In the genomic region with DNA sequence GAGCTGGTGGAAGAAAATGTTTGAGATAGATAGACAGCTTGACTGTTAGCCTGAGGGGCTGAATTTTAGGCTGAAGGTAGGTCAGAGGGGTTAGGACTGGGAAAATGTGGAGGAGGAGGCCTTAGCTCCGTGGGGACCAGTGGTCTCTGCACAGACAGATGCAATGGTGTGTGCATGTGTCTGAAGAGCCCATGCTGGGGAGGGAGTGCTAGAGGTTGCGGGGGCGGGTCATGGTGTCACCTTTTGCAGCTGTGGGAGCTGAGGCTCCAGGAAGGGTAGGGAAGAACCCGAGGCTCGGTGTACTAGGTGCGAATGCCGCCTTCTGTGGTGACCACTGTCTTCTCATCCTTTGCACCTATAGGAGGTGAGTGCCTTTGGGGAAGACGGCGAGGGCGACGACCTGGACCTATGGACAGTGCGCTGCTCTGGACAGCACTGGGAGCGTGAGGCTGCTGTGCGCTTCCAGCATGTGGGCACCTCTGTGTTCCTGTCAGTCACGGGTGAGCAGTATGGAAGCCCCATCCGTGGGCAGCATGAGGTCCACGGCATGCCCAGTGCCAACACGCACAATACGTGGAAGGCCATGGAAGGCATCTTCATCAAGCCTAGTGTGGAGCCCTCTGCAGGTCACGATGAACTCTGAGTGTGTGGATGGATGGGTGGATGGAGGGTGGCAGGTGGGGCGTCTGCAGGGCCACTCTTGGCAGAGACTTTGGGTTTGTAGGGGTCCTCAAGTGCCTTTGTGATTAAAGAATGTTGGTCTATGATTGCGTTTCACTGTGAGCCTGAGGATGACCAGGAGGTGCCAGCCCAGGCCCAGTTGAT, we compare ENCODE assay signal across 10 cellular contexts. TPM values are rescaled to one million over a fixed set of nuclear protein-coding genes. Genes with fewer than 3 reads are reported as not detected.
DNase-seq lines count a peak whose midpoint lies in the region; ATAC-seq and TF ChIP-seq lines count a peak whose summit lies in the region.
"Had no signal": no experiment of that assay in that cellular context is flagged by ENCODE, and none has a peak within 500 bp of the region (broad histone marks: within the 10 kb centered on the region; RNA-seq: fewer than 3 reads in every experiment).

No MANE protein-coding gene starts in this region.

- no peaks in the 10 kb centered on the region for H3K27me3 ChIP-seq in HCT116 (ENCODE audit: insufficient read depth, low read length)
- H3K27me3 ChIP-seq: SJSA1 had no signal

- no peaks in the 10 kb centered on the region for H3K9me2 ChIP-seq in HCT116 (ENCODE audit: insufficient read depth)

- DNase-seq in HCT116 (ENCODE audit: low read depth, low spot score) = no peak
- no peak for DNase-seq in SIG-M5 (lab: John Stamatoyannopoulos, UW)
- DNase-seq in NCI-H446 (lab: John Stamatoyannopoulos, UW) = no peak
- DNase-seq in AG20443 (ENCODE audit: low spot score) = no peak

- peaks cover 12 to 31% of the 10 kb centered on the region in 2 experiments for H3K4me1 ChIP-seq in HCT116 (ENCODE audit: control insufficient read depth in 1 of 2, insufficient read depth in 2 of 2, low read length in 2 of 2)
- H3K4me1 ChIP-seq in mesodermal cell (ENCODE audit: control insufficient read depth, insufficient read depth, low read length, poor library complexity, severe bottlenecking) = peaks cover 6% of the 10 kb centered on the region
- H3K4me1 ChIP-seq: parathyroid adenoma had no signal

- peak overlapping the region; percentile 95 for H3K4me3 Mint-ChIP-seq in activated naive CD4-positive, alpha-beta T cell treated with anti-CD3 and anti-CD28 coated beads, Interleukin-2, amount 50 U/mL, for 24 hours

- ATAC-seq in HCT116 = no peak
- ATAC-seq in HG03469 (IDR thresholded peaks at IDR 0.05; ENCODE audit: unreplicated experiment) = no peak

- peaks cover 16% of the 10 kb centered on the region for H3K36me3 Mint-ChIP-seq in activated naive CD4-positive, alpha-beta T cell treated with anti-CD3 and anti-CD28 coated beads, Interleukin-2, amount 50 U/mL, for 24 hours

- peak overlapping the region; percentile 97 for H3K9ac ChIP-seq in HCT116 (ENCODE audit: low read length)
- H3K9ac ChIP-seq: parathyroid adenoma had no signal

- H3K27ac Mint-ChIP-seq in activated naive CD4-positive, alpha-beta T cell treated with anti-CD3 and anti-CD28 coated beads, Interleukin-2, amount 50 U/mL, for 24 hours = peak overlapping the region; percentile 82

- H3K36me3 ChIP-seq in HCT116 (ENCODE audit: control insufficient read depth in 1 of 2, insufficient read depth in 2 of 2, low read length in 2 of 2) (peaks cover 6 to 10% of the 10 kb centered on the region in 2 experiments; a peak in 3 of 4 replicates), mesodermal cell (ENCODE audit: control insufficient read depth, insufficient read depth, low read length) (peaks cover 39% of the 10 kb centered on the region)

- CTCF ChIA-PET in HCT116 (lab: Charles Lee) = interaction anchor here (0.7 to 3.7 kb wide), 11 partner anchors 12 to 661 kb away, joined by 3 to 103 read pairs (median 5); partner anchors contain the start of genes CCDC116, LZTR1 and YDJC

- RAD21 ChIA-PET in HCT116 (lab: Charles Lee; ENCODE audit: low non-redundant PET in 1 of 2, low total read pairs in 2 of 2, uncharacterized antibody in 2 of 2, unreplicated experiment in 2 of 2) = no interaction called here

- TF ChIP-seq CTCF in C4-2B (conservative IDR thresholded peaks at IDR 0.05) = no peak
- TF ChIP-seq CTCF in HCT116 (IDR thresholded peaks at IDR 0.05 in 2 of 3, conservative IDR thresholded peaks at IDR 0.05 in 1 of 3; ENCODE audit: borderline replicate concordance in 1 of 3, insufficient read depth in 1 of 3, low read depth in 2 of 3, low read length in 2 of 3) = peak in 2 of 3 experiments; percentile 24; a peak in 1 of 6 replicates

- TF ChIP-seq POLR2A in HCT116 (IDR thresholded peaks at IDR 0.05; ENCODE audit: borderline replicate concordance, extremely low read depth, insufficient read depth, insufficient read length) = no peak

- BruUV-seq in HCT116 (replicated peaks; lab: Mats Ljungman, UMichigan) = no TSS peak

- H3K27me3 Mint-ChIP-seq in activated naive CD4-positive, alpha-beta T cell treated with anti-CD3 and anti-CD28 coated beads, Interleukin-2, amount 50 U/mL, for 24 hours = no peaks in the 10 kb centered on the region

- H3K4me1 Mint-ChIP-seq in activated naive CD4-positive, alpha-beta T cell treated with anti-CD3 and anti-CD28 coated beads, Interleukin-2, amount 50 U/mL, for 24 hours = peaks cover 37% of the 10 kb centered on the region

- WGBS in mesodermal cell (ENCODE audit: insufficient coverage in 2 of 2), 2 experiments = 95 to 97% methylated on average over 20 to 22 of the region's 22 CpGs

- peak overlapping the region; percentile 87 for H3K27ac ChIP-seq in C4-2B
- peak overlapping the region; percentile 81 for H3K27ac ChIP-seq in HCT116 (ENCODE audit: low read depth, low read length)
- H3K27ac ChIP-seq in mesodermal cell (ENCODE audit: low read depth, low read length, severe bottlenecking) = no peak overlapping the region
- H3K27ac ChIP-seq: parathyroid adenoma had no signal

- intact Hi-C loops in HCT116 (cut with micrococcal nuclease) = no loop called here

- H3K9me3 Mint-ChIP-seq in activated naive CD4-positive, alpha-beta T cell treated with anti-CD3 and anti-CD28 coated beads, Interleukin-2, amount 50 U/mL, for 24 hours = no peaks in the 10 kb centered on the region

- H3K4me2 ChIP-seq in HCT116 (ENCODE audit: low read length) = peak overlapping the region; percentile 94

- H3K4me3 ChIP-seq in HCT116 (replicated peaks in 1 of 2; ENCODE audit: low read depth in 1 of 2, low read length in 2 of 2) (peak overlapping the region; percentile 88 to 93), mesodermal cell (ENCODE audit: extremely low read depth, insufficient read depth, low read length, poor library complexity, severe bottlenecking) (peak overlapping the region; percentile 84)

- H2AFZ ChIP-seq in HCT116 (ENCODE audit: low read depth, low read length, poor library complexity, severe bottlenecking) = no peak overlapping the region

- H3K79me2 ChIP-seq in HCT116 (ENCODE audit: insufficient read depth, low read length) = peaks cover 21% of the 10 kb centered on the region; the same call in 1 of the 2 replicates
- H3K79me2 ChIP-seq: parathyroid adenoma had no signal

- H4K20me1 ChIP-seq in HCT116 (ENCODE audit: insufficient read depth) = peaks cover 5% of the 10 kb centered on the region; the same call in 1 of the 2 replicates

- POLR2A ChIA-PET in HCT116 (lab: Charles Lee) = interaction anchor here (3.0 to 3.3 kb wide), 2 partner anchors 11 to 14 kb away, joined by 17 to 43 read pairs; partner anchors contain the start of genes CCDC116 and YDJC

- H3K9me3 ChIP-seq in HCT116 (ENCODE audit: control insufficient read depth in 1 of 2, insufficient read depth in 1 of 2, low read depth in 1 of 2, low read length in 2 of 2) (no peaks in the 10 kb centered on the region), mesodermal cell (ENCODE audit: control insufficient read depth, low read length) (no peaks in the 10 kb centered on the region)
- H3K9me3 ChIP-seq: SJSA1 had no signal

- TF ChIP-seq RAD21 in HCT116 (IDR thresholded peaks at IDR 0.05; ENCODE audit: low read depth) = no peak

TF ChIP-seq in HCT116, 20 proteins besides CTCF, POLR2A, EP300 and RAD21 (continues in another document):
- TF ChIP-seq SIN3A (IDR thresholded peaks at IDR 0.05; ENCODE audit: low read depth) (no peak), EGR1 (IDR thresholded peaks at IDR 0.05; ENCODE audit: low read depth) (no peak), ZFX (IDR thresholded peaks at IDR 0.05) (no peak), CEBPB (IDR thresholded peaks at IDR 0.05; ENCODE audit: low read depth) (no peak), POLR2AphosphoS5 (IDR thresholded peaks at IDR 0.05; ENCODE audit: low read depth, low read length) (no peak), FOSL1 (IDR thresholded peaks at IDR 0.05; ENCODE audit: low read depth) (no peak), SP1 (IDR thresholded peaks at IDR 0.05; ENCODE audit: low read depth) (no peak), REST (IDR thresholded peaks at IDR 0.05; ENCODE audit: low read depth) (no peak)

RNA-seq across cellular contexts. Expression of gene SDF2L1, which starts 1.6 kb away (rescaled TPM):
- 86.2 TPM for total RNA-seq in HCT116 (2021; ENCODE audit: unreplicated experiment)
- polyA plus RNA-seq in HCT116 (2012) = 66.8 and 101 TPM in 2 replicates
- polyA plus RNA-seq in mesodermal cell (2013, experiment 1 of 2) = 35.1 TPM
- polyA plus RNA-seq in mesodermal cell (2013, experiment 2 of 2) = 28.8 TPM

RNA-seq across cellular contexts. Expression of gene CCDC116, which starts 11.2 kb away (rescaled TPM):
- total RNA-seq in HCT116 (2021; ENCODE audit: unreplicated experiment) = 0.66 TPM
- 0.19 and 0.40 TPM in 2 replicates for polyA plus RNA-seq in HCT116 (2012)
- polyA plus RNA-seq in mesodermal cell (2013, experiment 1 of 2) = 0.18 TPM
- 0.30 TPM for polyA plus RNA-seq in mesodermal cell (2013, experiment 2 of 2)

RNA-seq across cellular contexts. Expression of gene YDJC, which starts 13.9 kb away (rescaled TPM):
- 78.3 TPM for total RNA-seq in HCT116 (2021; ENCODE audit: unreplicated experiment)
- 65.4 and 68.8 TPM in 2 replicates for polyA plus RNA-seq in HCT116 (2012)
- 12.3 TPM for polyA plus RNA-seq in mesodermal cell (2013, experiment 1 of 2)
- 10.1 TPM for polyA plus RNA-seq in mesodermal cell (2013, experiment 2 of 2)

RNA-seq across cellular contexts. Expression of gene PPIL2, which starts 22.1 kb away (rescaled TPM):
- 46.1 TPM for total RNA-seq in HCT116 (2021; ENCODE audit: unreplicated experiment)
- 34.7 and 35.2 TPM in 2 replicates for polyA plus RNA-seq in HCT116 (2012)
- 30.2 TPM for polyA plus RNA-seq in mesodermal cell (2013, experiment 1 of 2)
- polyA plus RNA-seq in mesodermal cell (2013, experiment 2 of 2) = 27.8 TPM
